21 cellular contexts compared by ENCODE assay signal in genomic region chr9:122807271-122807900, GRCh38. TPM values are rescaled to one million over a fixed set of nuclear protein-coding genes. Genes with fewer than 3 reads are reported as not detected.
DNase-seq lines count a peak whose midpoint lies in the region; ATAC-seq, FAIRE-seq and TF ChIP-seq lines count a peak whose summit lies in the region.
"Had no signal": no experiment of that assay in that cellular context is flagged by ENCODE, and none has a peak within 500 bp of the region (broad histone marks: within the 10 kb centered on the region; RNA-seq: fewer than 3 reads in every experiment).

No MANE protein-coding gene starts in this region.

- peak overlapping the region; percentile 90 for H3K27ac Mint-ChIP-seq in activated T-cell treated with anti-CD3 and anti-CD28 coated beads, Interleukin-2, amount 50 U/mL, for 24 hours
- H3K27ac Mint-ChIP-seq: HFFc6, neural progenitor cell had no signal

- ATAC-seq in left lung: no peak
- ATAC-seq: right lobe of liver had no signal

- H3K9me3 ChIP-seq in left lung: no peaks in the 10 kb centered on the region
- H3K9me3 ChIP-seq: ascending aorta, right lobe of liver, upper lobe of left lung had no signal

- peaks cover 0 to 6% of the 10 kb centered on the region in 2 donors for H3K4me1 ChIP-seq in left lung
- H3K4me1 ChIP-seq: ascending aorta, neural progenitor cell, right lobe of liver had no signal

- no peak for FAIRE-seq in urothelium cell line (lab: Jason Lieb, UNC)
- FAIRE-seq: RCC 7860 had no signal

- H3K36me3 Mint-ChIP-seq in activated T-cell treated with anti-CD3 and anti-CD28 coated beads, Interleukin-2, amount 50 U/mL, for 24 hours (ENCODE audit: low read depth): peaks cover 5% of the 10 kb centered on the region
- H3K36me3 Mint-ChIP-seq: neural progenitor cell had no signal

- peak; percentile 73 for DNase-seq in stimulated activated CD4-positive, alpha-beta T cell treated with anti-CD3 and anti-CD28 coated beads, Interleukin-15, amount 100 ng/mL, for 24 hours
- no peak for DNase-seq in stimulated activated CD4-positive, alpha-beta T cell treated with anti-CD3 and anti-CD28 coated beads, Interleukin-4, amount 100 ng/mL, for 4 hours
- DNase-seq in activated T-cell treated with anti-CD3 and anti-CD28 coated beads, Interleukin-2, amount 50 U/mL, for 24 hours: no peak
- peak; percentile 52 for DNase-seq in middle frontal gyrus (ENCODE audit: extremely low spot score, low spot score)
- DNase-seq in stromal cell of bone marrow (ENCODE audit: low read depth): peak; percentile 51
- DNase-seq in urothelium cell line (ENCODE audit: low spot score): no peak
- no peak for DNase-seq in left lung
- no peak for DNase-seq in NCI-H226
- DNase-seq: AML-193, HFFc6, NCI-H187 treated with DMSO at 0.1 percent for 48 hours, NCI-H748 treated with DMSO at 0.1 percent for 48 hours, right lobe of liver, upper lobe of left lung had no signal

- no peaks in the 10 kb centered on the region for H3K27me3 ChIP-seq in left lung
- H3K27me3 ChIP-seq: ascending aorta, dorsolateral prefrontal cortex, neural progenitor cell, right lobe of liver, upper lobe of left lung had no signal

- H3K36me3 ChIP-seq in left lung: no peaks in the 10 kb centered on the region
- H3K36me3 ChIP-seq: ascending aorta, neural progenitor cell, right lobe of liver, upper lobe of left lung had no signal

- H3K4me3 ChIP-seq in left lung: no peak overlapping the region
- H3K4me3 ChIP-seq: ascending aorta, dorsolateral prefrontal cortex, lung, neural progenitor cell, right lobe of liver, upper lobe of left lung had no signal

- no peaks in the 10 kb centered on the region for H3K27me3 Mint-ChIP-seq in activated T-cell treated with anti-CD3 and anti-CD28 coated beads, Interleukin-2, amount 50 U/mL, for 24 hours

- intact Hi-C loops in left lung (cut with DNase I): loop anchor here in 1 of 2 donors (10.0 kb wide), 1 partner anchor 343 kb away; no protein-coding TSS in a partner anchor

- H3K9me3 Mint-ChIP-seq in activated T-cell treated with anti-CD3 and anti-CD28 coated beads, Interleukin-2, amount 50 U/mL, for 24 hours: peaks cover 7% of the 10 kb centered on the region

- no peak overlapping the region for H3K4me3 Mint-ChIP-seq in activated T-cell treated with anti-CD3 and anti-CD28 coated beads, Interleukin-2, amount 50 U/mL, for 24 hours
- H3K4me3 Mint-ChIP-seq: HFFc6, neural progenitor cell had no signal

- no peak overlapping the region for H3K27ac ChIP-seq in left lung
- H3K27ac ChIP-seq: ascending aorta, HL-60, neural progenitor cell, right lobe of liver, upper lobe of left lung had no signal

- H3K4me1 Mint-ChIP-seq in activated T-cell treated with anti-CD3 and anti-CD28 coated beads, Interleukin-2, amount 50 U/mL, for 24 hours (ENCODE audit: low read depth): peaks cover 26% of the 10 kb centered on the region
- H3K4me1 Mint-ChIP-seq: neural progenitor cell had no signal

- no peak for TF ChIP-seq CTCF in left lung (IDR thresholded peaks at IDR 0.05)

RNA-seq across cellular contexts. Expression of gene OR1K1, which starts 7.5 kb away (rescaled TPM):
- total RNA-seq in left lung: not detected
- total RNA-seq: ascending aorta, dorsolateral prefrontal cortex, fibroblast of villous mesenchyme, HFFc6, lung, right lobe of liver, upper lobe of left lung had no signal

RNA-seq across cellular contexts. Expression of gene OR5C1, which starts 18.7 kb away (rescaled TPM):
- not detected for total RNA-seq in left lung
- total RNA-seq: ascending aorta, dorsolateral prefrontal cortex, fibroblast of villous mesenchyme, HFFc6, lung, right lobe of liver, upper lobe of left lung had no signal

RNA-seq across cellular contexts. Expression of gene PDCL, which starts 21.0 kb away (rescaled TPM):
- 10 to 100 TPM; 18.4 to 18.8 TPM for total RNA-seq in left lung

Comparison
In these comparisons a context has a peak if more than half of its experiments do, and no peak if none do; other contexts are left out.
1. DNase-seq: peak in stimulated activated CD4-positive, alpha-beta T cell treated with anti-CD3 and anti-CD28 coated beads, Interleukin-15, amount 100 ng/mL, for 24 hours (single experiment), middle frontal gyrus (single experiment) and stromal cell of bone marrow (single experiment); none in stimulated activated CD4-positive, alpha-beta T cell treated with anti-CD3 and anti-CD28 coated beads, Interleukin-4, amount 100 ng/mL, for 4 hours (0 of 2), activated T-cell treated with anti-CD3 and anti-CD28 coated beads, Interleukin-2, amount 50 U/mL, for 24 hours (single experiment), urothelium cell line (single experiment), left lung (0 of 2) and NCI-H226 (single experiment).